In the genomic region with DNA sequence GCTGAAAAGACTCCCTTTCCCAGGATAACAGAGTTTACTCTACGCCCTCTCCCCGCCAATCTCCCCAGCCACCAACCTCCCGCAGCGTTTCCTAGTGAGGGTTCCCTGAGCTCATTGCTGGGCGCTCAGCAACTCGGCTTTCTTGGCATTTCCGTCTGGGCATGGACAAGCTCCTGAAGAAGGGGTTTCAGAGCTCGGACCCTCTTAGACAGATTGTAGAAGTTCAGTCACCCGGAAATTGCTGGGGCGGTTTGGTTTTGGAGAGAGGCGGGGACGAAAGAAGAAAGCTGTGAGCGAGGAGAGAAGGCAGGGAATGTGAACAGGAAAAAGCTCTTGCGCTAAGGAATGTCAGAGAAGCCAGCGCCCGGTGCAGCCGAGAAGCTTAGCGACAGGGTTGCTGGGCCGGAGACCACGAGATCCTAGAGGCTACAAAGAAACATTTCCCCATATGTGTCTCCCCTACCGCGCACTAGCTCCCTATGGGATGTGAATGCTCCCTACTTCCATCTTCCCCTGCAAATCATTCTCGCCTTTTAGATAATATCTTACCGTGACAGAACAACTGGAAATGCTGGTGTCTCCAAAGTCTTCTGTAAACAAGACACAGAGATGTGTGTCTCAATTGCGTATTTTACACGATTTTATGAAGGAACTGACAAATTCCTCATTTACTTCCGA, we compare ENCODE assay signal across 10 cellular contexts. TPM values are rescaled to one million over a fixed set of nuclear protein-coding genes. Genes with fewer than 3 reads are reported as not detected.
DNase-seq lines count a peak whose midpoint lies in the region; ATAC-seq and TF ChIP-seq lines count a peak whose summit lies in the region.
"Had no signal": no experiment of that assay in that cellular context is flagged by ENCODE, and none has a peak within 500 bp of the region (broad histone marks: within the 10 kb centered on the region; RNA-seq: fewer than 3 reads in every experiment).

No MANE protein-coding gene starts in this region.

- H3K79me1 ChIP-seq in IMR-90 (ENCODE audit: low read depth in 1 of 2, low read length in 2 of 2) (no peaks in the 10 kb centered on the region), mesenchymal stem cell (replicated peaks; ENCODE audit: low read length, poor library complexity, severe bottlenecking) (no peaks in the 10 kb centered on the region)

- no peaks in the 10 kb centered on the region for H4K20me1 ChIP-seq in IMR-90 (ENCODE audit: insufficient read depth, low read length)

- CTCF ChIA-PET in Caco-2 (lab: Charles Lee), result interaction anchor here (0.6 to 1.3 kb wide), 5 partner anchors 45 to 1071 kb away, joined by 3 to 6 read pairs (median 5); partner anchors contain the start of gene ZNF184
- CTCF ChIA-PET in IMR-90 (lab: Yijun Ruan, JAX), result interaction anchor here (0.6 kb wide), 1 partner anchor 146 kb away, joined by 3 read pairs; no protein-coding TSS in a partner anchor

- H2AK5ac ChIP-seq in IMR-90 (ENCODE audit: low read depth, low read length) (no peak overlapping the region), mesenchymal stem cell (ENCODE audit: low read length, severe bottlenecking) (no peak overlapping the region)

- no peak overlapping the region for H4K5ac ChIP-seq in IMR-90 (ENCODE audit: low read depth, low read length)

- H2AK9ac ChIP-seq in IMR-90 (replicated peaks; ENCODE audit: low read depth, low read length, poor library complexity), result peak overlapping the region; percentile 63

- H3K9ac ChIP-seq in IMR-90 (ENCODE audit: low read depth, low read length) (no peak overlapping the region; the same call in 1 of the 2 replicates), mesenchymal stem cell (ENCODE audit: low read length) (peak overlapping the region; percentile 24)

- H3K27ac ChIP-seq in IMR-90 (ENCODE audit: insufficient read depth, low read length) (no peak overlapping the region), mesenchymal stem cell (ENCODE audit: low read length, poor library complexity, severe bottlenecking) (no peak overlapping the region), gastrocnemius medialis (no peak overlapping the region)

- no peak overlapping the region for H2BK15ac ChIP-seq in IMR-90 (ENCODE audit: low read depth, low read length)
- no peak overlapping the region for H2BK15ac ChIP-seq in mesenchymal stem cell (ENCODE audit: low read depth, poor library complexity, severe bottlenecking)

- H3K36me3 Mint-ChIP-seq in Caco-2 (ENCODE audit: insufficient read depth, unreplicated experiment), result peaks cover 34% of the 10 kb centered on the region
- no peaks in the 10 kb centered on the region for H3K36me3 Mint-ChIP-seq in brain

- BruUV-seq in Caco-2 (replicated peaks; lab: Mats Ljungman, UMichigan) (no TSS peak), IMR-90 (replicated peaks; lab: Mats Ljungman, UMichigan) (no TSS peak)

- H3K9me1 ChIP-seq in IMR-90 (ENCODE audit: insufficient read depth, low read length), result no peaks in the 10 kb centered on the region

- H2BK120ac ChIP-seq in IMR-90 (ENCODE audit: low read depth, low read length), result no peak overlapping the region
- no peak overlapping the region for H2BK120ac ChIP-seq in mesenchymal stem cell (ENCODE audit: low read depth, low read length)

- 0% methylated on average over 5 of the region's 27 CpGs; no CpG with 5 or more reads in 1 of the 2 experiments for WGBS in IMR-90 (ENCODE audit: extremely low coverage in 2 of 2, insufficient read length in 1 of 2), 2 experiments
- under 1% methylated on average over 22 of the region's 27 CpGs for WGBS in mesenchymal stem cell

- TF ChIP-seq CTCF in Caco-2 (IDR thresholded peaks at IDR 0.05; ENCODE audit: insufficient read depth in 1 of 2, low read depth in 1 of 2, low read length in 1 of 2, severe bottlenecking in 1 of 2, unreplicated experiment in 1 of 2) (no peak), IMR-90 (conservative IDR thresholded peaks at IDR 0.05; ENCODE audit: low read depth, low read length) (no peak), brain (conservative IDR thresholded peaks at IDR 0.05) (no peak), gastrocnemius medialis (IDR thresholded peaks at IDR 0.05 in 4 of 5, conservative IDR thresholded peaks at IDR 0.05 in 1 of 5) (no peak)

- TF ChIP-seq RAD21 in IMR-90 (IDR thresholded peaks at IDR 0.05; ENCODE audit: low read length), result no peak

- intact Hi-C loops in Caco-2 (cut with micrococcal nuclease; ENCODE audit: unreplicated experiment), result loop anchor here (2.0 to 5.0 kb wide), 4 partner anchors 109 to 391 kb away; no protein-coding TSS in a partner anchor
- intact Hi-C loops in IMR-90 (cut with micrococcal nuclease), result loop anchor here (5.0 to 10.0 kb wide), 4 partner anchors 59 to 599 kb away; a partner anchor contains a TSS
- intact Hi-C loops in gastrocnemius medialis (cut with DNase I; ENCODE audit: low total_unique reads), result no loop called here

- peak overlapping the region; percentile 97 for H3K4me3 Mint-ChIP-seq in Caco-2 (ENCODE audit: unreplicated experiment)
- H3K4me3 Mint-ChIP-seq in brain, result peak overlapping the region in 4 of 5 experiments; percentile 54 to 88 (median 84)

- no peak overlapping the region for H4K91ac ChIP-seq in IMR-90 (ENCODE audit: insufficient read depth, low read depth, low read length)
- H4K91ac ChIP-seq in mesenchymal stem cell (ENCODE audit: low read length), result no peak overlapping the region

- POLR2A ChIA-PET in Caco-2 (lab: Charles Lee) (interaction anchor here (0.6 to 1.1 kb wide), 6 partner anchors 15 to 542 kb away, joined by 4 to 9 read pairs (median 4); a partner anchor contains a TSS), IMR-90 (lab: Charles Lee; ENCODE audit: unreplicated experiment) (no interaction called here)

- H3K18ac ChIP-seq in IMR-90 (ENCODE audit: low read depth, low read length) (no peak overlapping the region), mesenchymal stem cell (ENCODE audit: low read depth in 1 of 2, low read length in 2 of 2) (no peak overlapping the region)

- H3K27me3 Mint-ChIP-seq in Caco-2 (ENCODE audit: insufficient read depth, unreplicated experiment) (peaks cover 7% of the 10 kb centered on the region), brain (peaks cover 100% of the 10 kb centered on the region)

- peak overlapping the region in 1 of 2 experiments; percentile 23 for H2BK12ac ChIP-seq in mesenchymal stem cell (ENCODE audit: low read length in 2 of 2)

- TF ChIP-seq POLR2A in IMR-90 (IDR thresholded peaks at IDR 0.05; ENCODE audit: low read depth, low read length) (no peak), gastrocnemius medialis (IDR thresholded peaks at IDR 0.05) (no peak)

- dilution Hi-C loops in IMR-90 (cut with HindIII; ENCODE audit: low sequenced_read_pairs, unreplicated experiment), result no loop called here

- H3K4me3 ChIP-seq in Caco-2 (ENCODE audit: low read depth, low read length) (peak overlapping the region; percentile 41), IMR-90 (ENCODE audit: insufficient read depth, low read depth, low read length) (peak overlapping the region; percentile 48), mesenchymal stem cell (ENCODE audit: insufficient read depth in 1 of 2, low read depth in 1 of 2, low read length in 2 of 2) (peak overlapping the region; percentile 54 to 79), gastrocnemius medialis (no peak overlapping the region)

- H3K36me3 ChIP-seq in Caco-2 (ENCODE audit: control insufficient read depth, insufficient read depth, low read length) (no peaks in the 10 kb centered on the region), IMR-90 (ENCODE audit: control insufficient read depth, insufficient read depth, low read length) (no peaks in the 10 kb centered on the region), mesenchymal stem cell (ENCODE audit: control insufficient read depth in 1 of 2, insufficient read depth in 2 of 2, low read depth in 1 of 2, low read length in 2 of 2) (no peaks in the 10 kb centered on the region), gastrocnemius medialis (no peaks in the 10 kb centered on the region)

- no peak overlapping the region for H2BK20ac ChIP-seq in IMR-90 (ENCODE audit: low read depth, low read length)

- no peak overlapping the region for H4K8ac ChIP-seq in IMR-90 (ENCODE audit: low read depth in 2 of 2, low read length in 2 of 2)
- no peak overlapping the region for H4K8ac ChIP-seq in mesenchymal stem cell (ENCODE audit: low read length)

- H2AFZ ChIP-seq in IMR-90 (replicated peaks; ENCODE audit: low read length, poor library complexity) (peak overlapping the region; percentile 92), mesenchymal stem cell (ENCODE audit: low read depth, low read length) (peak overlapping the region; percentile 71)

- no peak overlapping the region for H3K56ac ChIP-seq in IMR-90 (ENCODE audit: extremely low read depth, insufficient read depth, low read length)

- H3K9me3 Mint-ChIP-seq in Caco-2 (ENCODE audit: unreplicated experiment) (no peaks in the 10 kb centered on the region), brain (peaks cover 0 to 18% (median 17%) of the 10 kb centered on the region in 5 experiments)

- peak; percentile 44 for ATAC-seq in IMR-90 (ENCODE audit: low read depth)
- ATAC-seq in HG02938 (IDR thresholded peaks at IDR 0.05; ENCODE audit: unreplicated experiment), result no peak
- no peak for ATAC-seq in GM21786 (IDR thresholded peaks at IDR 0.05; ENCODE audit: unreplicated experiment)
- ATAC-seq in HG02763 (IDR thresholded peaks at IDR 0.05; ENCODE audit: unreplicated experiment), result no peak
- ATAC-seq in gastrocnemius medialis, result no peak

- DNase-seq in Caco-2 (peak; percentile 64 to 73), IMR-90 (peak; percentile 41), mesenchymal stem cell (peak; percentile 61), gastrocnemius medialis (no peak)
- DNase-seq: effector memory CD4-positive, alpha-beta T cell had no signal

- H3K27me3 ChIP-seq in Caco-2 (replicated peaks; ENCODE audit: control insufficient read depth, insufficient read depth, low read length), result no peaks in the 10 kb centered on the region
- peaks cover 2% of the 10 kb centered on the region; the same call in 1 of the 2 replicates for H3K27me3 ChIP-seq in IMR-90 (ENCODE audit: control insufficient read depth, insufficient read depth, low read length)
- H3K27me3 ChIP-seq in mesenchymal stem cell (ENCODE audit: control insufficient read depth in 1 of 2, insufficient read depth in 1 of 2, low read length in 2 of 2), result peaks cover 0 to 22% of the 10 kb centered on the region in 2 experiments
- peaks cover 65 to 92% (median 68%) of the 10 kb centered on the region in 3 donors for H3K27me3 ChIP-seq in gastrocnemius medialis

- H3K4me2 ChIP-seq in IMR-90 (ENCODE audit: low read depth, low read length), result peak overlapping the region; percentile 96
- H3K4me2 ChIP-seq in mesenchymal stem cell (ENCODE audit: low read length, poor library complexity, severe bottlenecking), result peak overlapping the region; percentile 83

- H3K4me1 Mint-ChIP-seq in Caco-2 (ENCODE audit: low read depth, unreplicated experiment) (peaks cover 16% of the 10 kb centered on the region), brain (peaks cover 30% of the 10 kb centered on the region)

- no peak overlapping the region for H3K14ac ChIP-seq in IMR-90 (replicated peaks; ENCODE audit: low read depth, low read length)
- no peak overlapping the region for H3K14ac ChIP-seq in mesenchymal stem cell (ENCODE audit: low read length in 2 of 2)

- H3K4me1 ChIP-seq in Caco-2 (0 out of 2 replicates have a peak, but pooled peaks cover 5% of the 10 kb centered on the region), IMR-90 (ENCODE audit: control insufficient read depth, insufficient read depth, low read length) (no peaks in the 10 kb centered on the region), mesenchymal stem cell (ENCODE audit: control insufficient read depth, insufficient read depth, low read depth, low read length) (peaks cover 6% of the 10 kb centered on the region), gastrocnemius medialis (no peaks in the 10 kb centered on the region)

- no peaks in the 10 kb centered on the region for H3K9me3 ChIP-seq in Caco-2
- H3K9me3 ChIP-seq in IMR-90 (ENCODE audit: control insufficient read depth, insufficient read depth, low read length), result no peaks in the 10 kb centered on the region
- no peaks in the 10 kb centered on the region for H3K9me3 ChIP-seq in mesenchymal stem cell (ENCODE audit: control insufficient read depth, low read length)
- peaks cover 0 to 5% (median 0%) of the 10 kb centered on the region in 3 donors for H3K9me3 ChIP-seq in gastrocnemius medialis

- H2BK5ac ChIP-seq in IMR-90 (ENCODE audit: low read depth, low read length, poor library complexity, severe bottlenecking) (no peak overlapping the region), mesenchymal stem cell (ENCODE audit: low read depth, low read length, poor library complexity, severe bottlenecking) (no peak overlapping the region)

- peak overlapping the region; percentile 32; the same call in 1 of the 2 replicates for H3K23ac ChIP-seq in IMR-90 (ENCODE audit: low read depth, low read length)
- no peak overlapping the region for H3K23ac ChIP-seq in mesenchymal stem cell (ENCODE audit: low read length in 2 of 2)

- in situ Hi-C loops in IMR-90 (cut with MboI; ENCODE audit: low sequenced_read_pairs) (no loop called here), gastrocnemius medialis (cut with MboI; ENCODE audit: low sequenced_read_pairs in 4 of 4) (no loop called here)

- H3K4ac ChIP-seq in IMR-90 (ENCODE audit: low read depth, low read length) (no peak overlapping the region), mesenchymal stem cell (ENCODE audit: low read depth in 1 of 2, low read length in 2 of 2) (no peak overlapping the region)

- H3K27ac Mint-ChIP-seq in Caco-2 (ENCODE audit: unreplicated experiment), result peak overlapping the region; percentile 77
- H3K27ac Mint-ChIP-seq in brain, result no peak overlapping the region

RNA-seq across cellular contexts. Expression of gene POM121L2, which starts 15.8 kb away (rescaled TPM):
- total RNA-seq in Caco-2 (2022) (not detected in 2 replicates), IMR-90 (2012; rRNA removed) (not detected in 2 replicates), gastrocnemius medialis (not detected)
- polyA plus RNA-seq in IMR-90 (2012; rRNA removed) (not detected in 2 replicates), brain (ENCODE audit: insufficient read depth, low read depth, low replicate concordance) (not detected)
- polyA plus RNA-seq in IMR-90 (2012; cell fraction: cytosol; rRNA removed), result not detected in 2 replicates
- polyA plus RNA-seq in IMR-90 (2012; cell fraction: nucleus; rRNA removed; ENCODE audit: low replicate concordance), result not detected in 2 replicates
- not detected for polyA plus RNA-seq in mesenchymal stem cell (2013, experiment 1 of 2)
- polyA plus RNA-seq in mesenchymal stem cell (2013, experiment 2 of 2), result not detected
- total RNA-seq: urinary bladder had no signal

RNA-seq across cellular contexts. Expression of gene PRSS16, which starts 48.7 kb away (rescaled TPM):
- total RNA-seq in Caco-2 (2022) (16.4 and 16.5 TPM in 2 replicates), IMR-90 (2012; rRNA removed) (not detected in 2 replicates), gastrocnemius medialis (not detected)
- polyA plus RNA-seq in IMR-90 (2012; rRNA removed) (0.14 and 0.39 TPM in 2 replicates), brain (ENCODE audit: insufficient read depth, low read depth, low replicate concordance) (24.8 TPM)
- 0.22 TPM in 2 replicates for polyA plus RNA-seq in IMR-90 (2012; cell fraction: cytosol; rRNA removed)
- polyA plus RNA-seq in IMR-90 (2012; cell fraction: nucleus; rRNA removed; ENCODE audit: low replicate concordance), result 0.82 and 1.1 TPM in 2 replicates
- polyA plus RNA-seq in mesenchymal stem cell (2013, experiment 1 of 2), result 0.17 TPM
- 0.21 TPM for polyA plus RNA-seq in mesenchymal stem cell (2013, experiment 2 of 2)

Comparison
In these comparisons a context has a peak if more than half of its experiments do, and no peak if none do; other contexts are left out.
1. DNase-seq: peak in Caco-2 (2 of 2), IMR-90 (single experiment) and mesenchymal stem cell (single experiment); none in gastrocnemius medialis (0 of 2).
2. H3K4me3 ChIP-seq: peak in Caco-2 (single experiment), IMR-90 (single experiment) and mesenchymal stem cell (2 of 2); none in gastrocnemius medialis (0 of 4).
3. RNA of gene PRSS16, which starts 48.7 kb away (total RNA-seq): 16.4 to 16.5 TPM in Caco-2; not detected in IMR-90 and not detected in gastrocnemius medialis; every median in the first group is over 10 times any median in the second.